In genomic region chr22:37607912-37608476, GRCh38 we compare ENCODE assay signal across 8 cellular contexts.
DNase-seq lines count a peak whose midpoint lies in the region; FAIRE-seq and TF ChIP-seq lines count a peak whose summit lies in the region.

No MANE protein-coding gene starts in this region.

- H3K4me3 ChIP-seq in HFF-Myc (replicated peaks; ENCODE audit: low read depth, low read length) (peak overlapping the region; percentile 88), stomach smooth muscle (ENCODE audit: low read length in 2 of 2) (peak overlapping the region; percentile 81 to 90)

- peaks cover 0 to 6% of the 10 kb centered on the region in 2 donors for H3K27me3 ChIP-seq in stomach smooth muscle (ENCODE audit: control insufficient read depth in 1 of 2, insufficient read depth in 2 of 2, low read length in 2 of 2)

- H3K36me3 Mint-ChIP-seq in activated naive CD4-positive, alpha-beta T cell treated with anti-CD3 and anti-CD28 coated beads, Interleukin-2, amount 50 U/mL, for 24 hours, result no peaks in the 10 kb centered on the region

- H3K27ac Mint-ChIP-seq in activated naive CD4-positive, alpha-beta T cell treated with anti-CD3 and anti-CD28 coated beads, Interleukin-2, amount 50 U/mL, for 24 hours, result peak overlapping the region; percentile 98

- TF ChIP-seq CTCF in C4-2B (conservative IDR thresholded peaks at IDR 0.05) (no peak), HFF-Myc (IDR thresholded peaks at IDR 0.05; ENCODE audit: low read depth, low read length, missing control alignments) (no peak)

- no peaks in the 10 kb centered on the region for H3K9me3 Mint-ChIP-seq in activated naive CD4-positive, alpha-beta T cell treated with anti-CD3 and anti-CD28 coated beads, Interleukin-2, amount 50 U/mL, for 24 hours

- peak overlapping the region; percentile 87 to 94 for H3K9ac ChIP-seq in stomach smooth muscle (ENCODE audit: low read length in 2 of 2)

- no peak for DNase-seq in HFF-Myc (ENCODE audit: extremely low read depth, low read depth)
- DNase-seq in Kasumi-1 (lab: John Stamatoyannopoulos, UW), result no peak
- DNase-seq in stimulated activated CD4-positive, alpha-beta T cell treated with anti-CD3 and anti-CD28 coated beads, Interleukin-2, amount 100 ng/mL, for 48 hours, result no peak
- DNase-seq in activated CD4-positive, alpha-beta T cell treated with anti-CD3 and anti-CD28 coated beads for 1 hour, result no peak

- peak overlapping the region; percentile 91 for H3K4me3 Mint-ChIP-seq in activated naive CD4-positive, alpha-beta T cell treated with anti-CD3 and anti-CD28 coated beads, Interleukin-2, amount 50 U/mL, for 24 hours

- peak; percentile 51 for FAIRE-seq in islet of Langerhans (lab: Jason Lieb, UNC)

- H3K4me1 Mint-ChIP-seq in activated naive CD4-positive, alpha-beta T cell treated with anti-CD3 and anti-CD28 coated beads, Interleukin-2, amount 50 U/mL, for 24 hours, result peaks cover 46% of the 10 kb centered on the region

- peaks cover 0 to 2% of the 10 kb centered on the region in 2 donors for H3K36me3 ChIP-seq in stomach smooth muscle (ENCODE audit: control insufficient read depth in 2 of 2, insufficient read depth in 2 of 2, low read length in 2 of 2)

- H3K27me3 Mint-ChIP-seq in activated naive CD4-positive, alpha-beta T cell treated with anti-CD3 and anti-CD28 coated beads, Interleukin-2, amount 50 U/mL, for 24 hours, result no peaks in the 10 kb centered on the region

- H3K4me1 ChIP-seq in stomach smooth muscle (ENCODE audit: control insufficient read depth, insufficient read depth, low read length), result peaks cover 32% of the 10 kb centered on the region

- no peaks in the 10 kb centered on the region for H3K9me3 ChIP-seq in stomach smooth muscle (ENCODE audit: control insufficient read depth in 2 of 2, low read length in 2 of 2)

- H3K27ac ChIP-seq in C4-2B, result peak overlapping the region; percentile 93
- peak overlapping the region; percentile 96 for H3K27ac ChIP-seq in stomach smooth muscle (ENCODE audit: low read length)
